1 cellular context compared by ENCODE assay signal in the genomic region with DNA sequence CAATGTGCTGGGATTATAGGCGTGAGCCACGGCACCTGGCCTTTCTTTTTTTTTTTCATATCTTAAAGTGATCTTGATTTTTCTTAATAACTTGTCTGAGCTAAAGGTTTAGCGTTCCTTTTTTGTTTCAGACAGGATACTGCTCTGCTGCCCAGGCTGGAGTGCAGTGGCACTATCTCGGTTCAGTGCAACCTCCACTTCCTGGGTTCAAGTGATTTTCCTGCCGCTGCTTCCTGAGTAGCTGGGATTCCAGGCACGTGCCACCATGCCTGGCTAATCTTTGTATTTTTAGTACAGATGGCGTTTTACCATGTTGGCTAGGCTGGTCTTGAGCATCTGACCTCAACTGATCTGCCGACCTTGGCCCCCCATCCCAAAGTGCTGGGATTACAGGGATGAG.
TF ChIP-seq lines count a peak whose summit lies in the region.

No MANE protein-coding gene starts in this region.

TF ChIP-seq in WTC11, 78 proteins besides CTCF, POLR2A, EP300 and RAD21 (continued from another document):
- TF ChIP-seq TCF7 (CRISPR knock-in tag; IDR thresholded peaks at IDR 0.05; ENCODE audit: low read depth) (no peak), SP1 (CRISPR knock-in tag; conservative IDR thresholded peaks at IDR 0.05) (no peak), ZNF416 (CRISPR knock-in tag; IDR thresholded peaks at IDR 0.05) (no peak), CBFB (CRISPR knock-in tag; IDR thresholded peaks at IDR 0.05; ENCODE audit: low read depth) (no peak), JUN (CRISPR knock-in tag; IDR thresholded peaks at IDR 0.05) (no peak), ZNF121 (CRISPR knock-in tag; IDR thresholded peaks at IDR 0.05) (no peak), GRHL2 (CRISPR knock-in tag; IDR thresholded peaks at IDR 0.05; ENCODE audit: insufficient replicate concordance, severe bottlenecking) (no peak)
- TF ChIP-seq, protein P1, sequence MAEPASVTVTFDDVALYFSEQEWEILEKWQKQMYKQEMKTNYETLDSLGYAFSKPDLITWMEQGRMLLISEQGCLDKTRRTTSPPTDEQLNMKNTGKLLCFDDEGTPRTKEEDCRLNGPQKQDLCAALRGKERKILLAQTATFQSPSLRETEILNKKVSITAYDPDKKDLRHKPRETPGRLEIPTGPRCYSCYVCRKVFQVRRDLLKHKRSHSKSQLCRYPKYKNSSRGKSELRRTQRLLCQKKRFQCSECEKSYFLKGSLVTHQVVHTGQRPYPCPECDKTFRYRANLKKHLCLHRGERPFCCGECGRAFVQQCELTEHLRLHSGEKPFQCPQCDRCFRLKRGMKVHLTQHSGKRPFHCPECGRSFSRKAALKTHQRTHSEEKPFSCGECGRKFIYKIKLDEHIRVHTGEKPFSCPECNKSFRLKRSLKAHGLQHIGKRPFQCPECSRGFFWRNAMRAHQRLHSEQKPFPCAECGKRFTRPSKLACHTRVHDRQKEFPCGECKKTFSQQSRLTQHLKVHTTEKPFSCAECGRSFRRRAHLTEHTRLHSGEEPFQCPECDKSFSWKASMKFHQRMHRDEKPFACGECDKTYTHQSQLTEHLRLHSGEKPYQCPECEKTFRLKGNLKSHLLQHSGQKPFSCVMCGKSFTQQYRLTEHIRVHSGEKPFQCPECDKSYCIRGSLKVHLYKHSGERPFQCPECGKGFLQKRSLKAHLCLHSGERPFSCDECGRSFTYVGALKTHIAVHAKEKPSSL (CRISPR knock-in tag; conservative IDR thresholded peaks at IDR 0.05), result no peak
- TF ChIP-seq, protein P2, sequence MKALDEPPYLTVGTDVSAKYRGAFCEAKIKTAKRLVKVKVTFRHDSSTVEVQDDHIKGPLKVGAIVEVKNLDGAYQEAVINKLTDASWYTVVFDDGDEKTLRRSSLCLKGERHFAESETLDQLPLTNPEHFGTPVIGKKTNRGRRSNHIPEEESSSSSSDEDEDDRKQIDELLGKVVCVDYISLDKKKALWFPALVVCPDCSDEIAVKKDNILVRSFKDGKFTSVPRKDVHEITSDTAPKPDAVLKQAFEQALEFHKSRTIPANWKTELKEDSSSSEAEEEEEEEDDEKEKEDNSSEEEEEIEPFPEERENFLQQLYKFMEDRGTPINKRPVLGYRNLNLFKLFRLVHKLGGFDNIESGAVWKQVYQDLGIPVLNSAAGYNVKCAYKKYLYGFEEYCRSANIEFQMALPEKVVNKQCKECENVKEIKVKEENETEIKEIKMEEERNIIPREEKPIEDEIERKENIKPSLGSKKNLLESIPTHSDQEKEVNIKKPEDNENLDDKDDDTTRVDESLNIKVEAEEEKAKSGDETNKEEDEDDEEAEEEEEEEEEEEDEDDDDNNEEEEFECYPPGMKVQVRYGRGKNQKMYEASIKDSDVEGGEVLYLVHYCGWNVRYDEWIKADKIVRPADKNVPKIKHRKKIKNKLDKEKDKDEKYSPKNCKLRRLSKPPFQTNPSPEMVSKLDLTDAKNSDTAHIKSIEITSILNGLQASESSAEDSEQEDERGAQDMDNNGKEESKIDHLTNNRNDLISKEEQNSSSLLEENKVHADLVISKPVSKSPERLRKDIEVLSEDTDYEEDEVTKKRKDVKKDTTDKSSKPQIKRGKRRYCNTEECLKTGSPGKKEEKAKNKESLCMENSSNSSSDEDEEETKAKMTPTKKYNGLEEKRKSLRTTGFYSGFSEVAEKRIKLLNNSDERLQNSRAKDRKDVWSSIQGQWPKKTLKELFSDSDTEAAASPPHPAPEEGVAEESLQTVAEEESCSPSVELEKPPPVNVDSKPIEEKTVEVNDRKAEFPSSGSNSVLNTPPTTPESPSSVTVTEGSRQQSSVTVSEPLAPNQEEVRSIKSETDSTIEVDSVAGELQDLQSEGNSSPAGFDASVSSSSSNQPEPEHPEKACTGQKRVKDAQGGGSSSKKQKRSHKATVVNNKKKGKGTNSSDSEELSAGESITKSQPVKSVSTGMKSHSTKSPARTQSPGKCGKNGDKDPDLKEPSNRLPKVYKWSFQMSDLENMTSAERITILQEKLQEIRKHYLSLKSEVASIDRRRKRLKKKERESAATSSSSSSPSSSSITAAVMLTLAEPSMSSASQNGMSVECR (CRISPR knock-in tag; IDR thresholded peaks at IDR 0.05; ENCODE audit: borderline replicate concordance), result no peak
